Comparison of ENCODE assay signal across 24 cellular contexts in the genomic region with DNA sequence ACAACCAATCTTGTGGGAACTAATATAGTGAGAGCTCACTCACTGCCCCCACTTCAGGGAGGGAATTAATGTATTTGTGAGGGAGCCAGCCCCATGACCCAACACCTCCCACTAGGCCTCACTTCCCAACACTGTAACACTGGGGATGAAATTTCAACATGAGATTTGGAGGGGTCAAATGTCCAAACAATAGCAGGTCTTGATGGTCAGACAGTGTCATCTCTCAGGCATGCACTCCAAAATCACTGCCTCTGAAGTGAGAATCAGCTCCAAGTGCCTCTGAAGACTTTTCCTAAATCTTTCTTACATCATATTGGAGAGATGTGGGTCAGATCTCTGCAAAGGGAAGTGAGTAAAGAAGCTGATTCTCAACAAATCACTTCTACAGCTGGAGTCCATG.
"Had no signal": no experiment of that assay in that cellular context is flagged by ENCODE, and none has a peak within 500 bp of the region (broad histone marks: within the 10 kb centered on the region; RNA-seq: fewer than 3 reads in every experiment).

No MANE protein-coding gene starts in this region.

- DNase-seq: activated CD4-positive, alpha-beta T cell treated with anti-CD3 and anti-CD28 coated beads for 36 hours; activated CD4-positive, alpha-beta T cell treated with anti-CD3 and anti-CD28 coated beads, Interleukin-2, amount 10 ng/mL, durations not matched to agents 7 days and 5 days; activated CD4-positive, alpha-beta T cell treated with anti-CD3 and anti-CD28 coated beads, Interleukin-2, amount 50 U/mL, for 48 hours; activated CD8-positive, alpha-beta T cell treated with anti-CD3 and anti-CD28 coated beads, Interleukin-2, amount 10 ng/mL, durations not matched to agents 7 days and 5 days; activated gamma-delta T cell; activated naive CD4-positive, alpha-beta T cell treated with anti-CD3 and anti-CD28 coated beads for 36 hours; activated T-cell treated with anti-CD3 and anti-CD28 coated beads, Interleukin-2, amount 50 U/mL, for 24 hours; adrenal gland; body of pancreas; caudate nucleus; MM.1S; MV-4-11; NCI-H1092; NCI-H1436 treated with DMSO at 0.1 percent for 48 hours; NCI-H1694 treated with DMSO at 0.1 percent for 48 hours; NCI-H2029; NCI-H524 treated with DMSO at 0.1 percent for 48 hours; SHP77; SJCRH30 had no signal

- H3K27me3 ChIP-seq: adrenal gland, body of pancreas, breast epithelium, SJCRH30 had no signal

- H3K4me1 ChIP-seq: adrenal gland, body of pancreas, breast epithelium, SJCRH30 had no signal

- H3K9me3 ChIP-seq: adrenal gland, breast epithelium, SJCRH30 had no signal

- H3K4me3 ChIP-seq: adrenal gland, body of pancreas, breast epithelium, SJCRH30, SK-N-MC had no signal

- H3K9ac ChIP-seq: KMS-11 had no signal

- ATAC-seq: activated CD4-positive, alpha-beta T cell treated with anti-CD3 and anti-CD28 coated beads for 36 hours; activated CD8-positive, alpha-beta T cell treated with anti-CD3 and anti-CD28 coated beads, Interleukin-2, amount 10 ng/mL, durations not matched to agents 7 days and 5 days; activated naive CD4-positive, alpha-beta T cell treated with anti-CD3 and anti-CD28 coated beads, Interleukin-2, amount 50 U/mL, for 72 hours; body of pancreas; Panc1 had no signal

- H3K27ac ChIP-seq: adrenal gland, body of pancreas, breast epithelium, KMS-11, SJCRH30, SK-N-MC had no signal

- H3K4me2 ChIP-seq: KMS-11 had no signal

- H3K36me3 ChIP-seq: adrenal gland, breast epithelium, SJCRH30 had no signal
